23 cellular contexts compared by ENCODE assay signal in genomic region chr6:34093206-34093605, GRCh38. TPM values are rescaled to one million over a fixed set of nuclear protein-coding genes. Genes with fewer than 3 reads are reported as not detected.
DNase-seq lines count a peak whose midpoint lies in the region; ATAC-seq and TF ChIP-seq lines count a peak whose summit lies in the region.
"Had no signal": no experiment of that assay in that cellular context is flagged by ENCODE, and none has a peak within 500 bp of the region (broad histone marks: within the 10 kb centered on the region; RNA-seq: fewer than 3 reads in every experiment).

No MANE protein-coding gene starts in this region.

- no peak overlapping the region for H4K12ac ChIP-seq in trophoblast cell (ENCODE audit: low read depth, low read length)

- no peaks in the 10 kb centered on the region for H3K79me1 ChIP-seq in trophoblast cell (ENCODE audit: low read length)

- H3K27me3 ChIP-seq in BLaER1 (no peaks in the 10 kb centered on the region), WERI-Rb-1 (ENCODE audit: insufficient read depth, low read depth, severe bottlenecking) (no peaks in the 10 kb centered on the region), endodermal cell (ENCODE audit: control insufficient read depth, insufficient read depth, low read length, poor library complexity, severe bottlenecking) (no peaks in the 10 kb centered on the region), trophoblast cell (ENCODE audit: insufficient read depth, low read length) (no peaks in the 10 kb centered on the region)

- H2AK5ac ChIP-seq in trophoblast cell (ENCODE audit: low read length) = no peak overlapping the region

- H2BK5ac ChIP-seq in trophoblast cell (ENCODE audit: low read depth, low read length, poor library complexity) = no peak overlapping the region

- WGBS in endodermal cell (ENCODE audit: insufficient coverage in 1 of 2, insufficient read length in 1 of 2), 2 experiments = 85 to 95% methylated on average over 3 to 6 of the region's 6 CpGs
- no CpG with 5 or more reads among the region's 6 CpGs for WGBS in trophoblast cell (ENCODE audit: extremely low coverage, insufficient coverage, insufficient read length)

- peak overlapping the region; percentile 48 for H3K4me2 ChIP-seq in BLaER1
- no peak overlapping the region for H3K4me2 ChIP-seq in trophoblast cell (ENCODE audit: low read length)

- 0 out of 2 replicates have a peak overlapping the region, but pooled peaks have one; percentile 4 for H3K27ac ChIP-seq in BLaER1
- peak overlapping the region; percentile 95 for H3K27ac ChIP-seq in WERI-Rb-1
- H3K27ac ChIP-seq in endodermal cell (ENCODE audit: low read depth, low read length) = no peak overlapping the region
- no peak overlapping the region for H3K27ac ChIP-seq in trophoblast cell (ENCODE audit: low read depth, low read length)
- H3K27ac ChIP-seq: HL-60 had no signal

- H3K14ac ChIP-seq in trophoblast cell (ENCODE audit: low read length) = no peak overlapping the region

- H3K4me1 Mint-ChIP-seq in endodermal cell = peaks cover 4% of the 10 kb centered on the region
- H3K4me1 Mint-ChIP-seq: CD4-positive, CD25-positive, alpha-beta regulatory T cell; CD8-positive, alpha-beta memory T cell had no signal

- H3K36me3 ChIP-seq in BLaER1 (no peaks in the 10 kb centered on the region), WERI-Rb-1 (peaks cover 4% of the 10 kb centered on the region), endodermal cell (ENCODE audit: control insufficient read depth, insufficient read depth, low read length) (no peaks in the 10 kb centered on the region), trophoblast cell (ENCODE audit: control insufficient read depth in 1 of 2, insufficient read depth in 2 of 2, low read length in 2 of 2) (no peaks in the 10 kb centered on the region)
- H3K36me3 ChIP-seq: HAP-1 had no signal

- TF ChIP-seq CTCF in WERI-Rb-1 (IDR thresholded peaks at IDR 0.05; ENCODE audit: low read depth, low read length) (no peak), endodermal cell (conservative IDR thresholded peaks at IDR 0.05) (no peak)

- H3K9me3 Mint-ChIP-seq in endodermal cell = no peaks in the 10 kb centered on the region
- H3K9me3 Mint-ChIP-seq: CD8-positive, alpha-beta memory T cell had no signal

- H3K4me3 ChIP-seq in BLaER1 (no peak overlapping the region), WERI-Rb-1 (ENCODE audit: low read depth, low read length) (no peak overlapping the region), endodermal cell (ENCODE audit: low read length) (no peak overlapping the region), trophoblast cell (ENCODE audit: low read depth, low read length) (no peak overlapping the region)
- H3K4me3 ChIP-seq: GM12878, HAP-1 had no signal

- H4K91ac ChIP-seq in trophoblast cell (ENCODE audit: low read depth, low read length) = peak overlapping the region; percentile 12

- H3K27ac Mint-ChIP-seq in endodermal cell = peak overlapping the region; percentile 55
- H3K27ac Mint-ChIP-seq: CD4-positive, CD25-positive, alpha-beta regulatory T cell; CD8-positive, alpha-beta memory T cell had no signal

- DNase-seq in WERI-Rb-1 (no peak), endodermal cell (no peak), trophoblast cell (no peak), cerebellum (ENCODE audit: low spot score) (no peak)
- DNase-seq in stimulated activated CD4-positive, alpha-beta T cell treated with anti-CD3 and anti-CD28 coated beads, Interleukin-4, amount 100 ng/mL, for 1 hour = no peak
- DNase-seq: 8988T; C1 segment of cervical spinal cord; CD4-positive, CD25-positive, alpha-beta regulatory T cell; CD8-positive, alpha-beta memory T cell; COR-L47; DMS 273 treated with DMSO at 0.1 percent for 48 hours; DMS53; DND-41; EL; IMR-90 had no signal

- H3K27me3 Mint-ChIP-seq in endodermal cell (ENCODE audit: insufficient read depth) = no peaks in the 10 kb centered on the region

- H2BK12ac ChIP-seq in trophoblast cell (ENCODE audit: low read length) = no peak overlapping the region

- 0 out of 2 replicates have a peak, but pooled peaks cover 6% of the 10 kb centered on the region for H4K20me1 ChIP-seq in BLaER1

- H3K9ac ChIP-seq in BLaER1 = no peak overlapping the region
- H3K9ac ChIP-seq in endodermal cell (ENCODE audit: extremely low read depth, low read length, poor library complexity, severe bottlenecking) = no peak overlapping the region
- H3K9ac ChIP-seq in trophoblast cell (ENCODE audit: low read length) = no peak overlapping the region

- ATAC-seq in HG03095 (IDR thresholded peaks at IDR 0.05; ENCODE audit: unreplicated experiment) = no peak
- ATAC-seq: GM12878 had no signal

- H3K36me3 Mint-ChIP-seq in endodermal cell (ENCODE audit: low read depth) = no peaks in the 10 kb centered on the region
- H3K36me3 Mint-ChIP-seq: CD4-positive, CD25-positive, alpha-beta regulatory T cell had no signal

- no peak overlapping the region for H3K23ac ChIP-seq in trophoblast cell (ENCODE audit: low read length)

- no peak overlapping the region for H3K4ac ChIP-seq in trophoblast cell (ENCODE audit: low read depth, low read length)

- peaks cover 40% of the 10 kb centered on the region for H3K4me1 ChIP-seq in BLaER1
- H3K4me1 ChIP-seq in endodermal cell (ENCODE audit: control insufficient read depth, insufficient read depth, low read length) = no peaks in the 10 kb centered on the region
- H3K4me1 ChIP-seq in trophoblast cell (ENCODE audit: control insufficient read depth in 1 of 2, insufficient read depth in 2 of 2, low read length in 2 of 2) = peaks cover 0 to 3% of the 10 kb centered on the region in 2 experiments
- H3K4me1 ChIP-seq: HAP-1 had no signal

- no peak overlapping the region for H2BK120ac ChIP-seq in trophoblast cell (ENCODE audit: insufficient read depth, low read length, poor library complexity)

- no peak overlapping the region for H3K18ac ChIP-seq in trophoblast cell (ENCODE audit: low read length)

- H4K8ac ChIP-seq in trophoblast cell (ENCODE audit: low read depth, low read length) = no peak overlapping the region

- H3K9me3 ChIP-seq in BLaER1 (no peaks in the 10 kb centered on the region), WERI-Rb-1 (ENCODE audit: severe bottlenecking) (no peaks in the 10 kb centered on the region), endodermal cell (ENCODE audit: control insufficient read depth, low read length) (no peaks in the 10 kb centered on the region), trophoblast cell (ENCODE audit: insufficient read depth, low read depth, low read length) (no peaks in the 10 kb centered on the region)
- H3K9me3 ChIP-seq: HAP-1 had no signal

- H2AFZ ChIP-seq in trophoblast cell (ENCODE audit: insufficient read depth, low read length, poor library complexity) = no peak overlapping the region

- no peaks in the 10 kb centered on the region for H3K79me2 ChIP-seq in trophoblast cell (ENCODE audit: control insufficient read depth, insufficient read depth, low read length, poor library complexity)

- H3K4me3 Mint-ChIP-seq in endodermal cell = no peak overlapping the region
- H3K4me3 Mint-ChIP-seq: CD4-positive, CD25-positive, alpha-beta regulatory T cell; CD8-positive, alpha-beta memory T cell had no signal

RNA-seq across cellular contexts. Expression of gene GRM4, which starts 52.7 kb away (rescaled TPM):
- total RNA-seq in endodermal cell = 1 to 10 TPM; 3.1 to 9.1 TPM
- polyA plus RNA-seq in endodermal cell (2013, experiment 1 of 2) = 1.4 TPM
- polyA plus RNA-seq in endodermal cell (2013, experiment 2 of 2) = 0.99 TPM
- 0.04 and 0.07 TPM in 2 replicates for polyA plus RNA-seq in trophoblast cell (2013)
- 28.3 TPM for total RNA-seq in cerebellum
- total RNA-seq: CD4-positive, CD25-positive, alpha-beta regulatory T cell; CD8-positive, alpha-beta memory T cell; H4; HT1080; IMR-90 had no signal
- polyA plus RNA-seq: AG04450; CD4-positive, CD25-positive, alpha-beta regulatory T cell had no signal

Comparison
In these comparisons a context has a peak if more than half of its experiments do, and no peak if none do; other contexts are left out.
1. H3K27ac ChIP-seq: peak in BLaER1 (single experiment) and WERI-Rb-1 (single experiment); none in endodermal cell (single experiment) and trophoblast cell (single experiment).